Comparison of ENCODE assay signal across 9 cellular contexts in genomic region chr17:40516581-40517285, GRCh38. TPM values are rescaled to one million over a fixed set of nuclear protein-coding genes. Genes with fewer than 3 reads are reported as not detected.
DNase-seq lines count a peak whose midpoint lies in the region; ATAC-seq, FAIRE-seq and TF ChIP-seq lines count a peak whose summit lies in the region.
"Had no signal": no experiment of that assay in that cellular context is flagged by ENCODE, and none has a peak within 500 bp of the region (broad histone marks: within the 10 kb centered on the region; RNA-seq: fewer than 3 reads in every experiment).

No MANE protein-coding gene starts in this region.

- no peak for TF ChIP-seq CTCF in fibroblast of villous mesenchyme (IDR thresholded peaks at IDR 0.05; ENCODE audit: insufficient read depth, low read depth, low read length)

- H3K4me1 ChIP-seq in SJCRH30: peaks cover 15% of the 10 kb centered on the region

- DNase-seq in GM18507 (ENCODE audit: extremely low spot score, insufficient read length, low read depth) (peak; percentile 57), fibroblast of villous mesenchyme (ENCODE audit: low read depth) (peak; percentile 48), SJCRH30 (no peak), HuH-7 (ENCODE audit: low spot score) (no peak)
- DNase-seq in activated CD4-positive, alpha-beta T cell treated with anti-CD3 and anti-CD28 coated beads for 48 hours: peak; percentile 66
- no peak for DNase-seq in stimulated activated naive B cell treated with anti-CD40 and anti-IgM and Interleukin-4, amounts not matched to agents 10 μg/mL and 1 μg/mL and 100 μg/mL, for 72 hours

- ATAC-seq in stimulated activated naive B cell treated with anti-CD40 and anti-IgM and Interleukin-4, amounts not matched to agents 10 μg/mL and 1 μg/mL and 100 μg/mL, for 72 hours (replicated peaks): peak; percentile 86 to 92
- ATAC-seq in HG03280 (IDR thresholded peaks at IDR 0.05; ENCODE audit: unreplicated experiment): no peak

- H3K27ac ChIP-seq in KOPT-K1 (ENCODE audit: low read depth, low read length, poor library complexity, severe bottlenecking) (peak overlapping the region; percentile 91), SJCRH30 (no peak overlapping the region)

- peak; percentile 92 for FAIRE-seq in GM18507 (lab: Jason Lieb, UNC)

- peaks cover 0 to 12% of the 10 kb centered on the region in 2 donors for H3K27me3 Mint-ChIP-seq in stimulated activated naive B cell treated with anti-CD40 and anti-IgM and Interleukin-4, amounts not matched to agents 10 μg/mL and 1 μg/mL and 100 μg/mL, for 72 hours

- H3K9me3 Mint-ChIP-seq in stimulated activated naive B cell treated with anti-CD40 and anti-IgM and Interleukin-4, amounts not matched to agents 10 μg/mL and 1 μg/mL and 100 μg/mL, for 72 hours: no peaks in the 10 kb centered on the region

- H3K4me1 Mint-ChIP-seq in stimulated activated naive B cell treated with anti-CD40 and anti-IgM and Interleukin-4, amounts not matched to agents 10 μg/mL and 1 μg/mL and 100 μg/mL, for 72 hours: peaks cover 41 to 74% of the 10 kb centered on the region in 2 donors

- H3K36me3 ChIP-seq in KOPT-K1 (ENCODE audit: insufficient read depth, low read length): no peaks in the 10 kb centered on the region
- H3K36me3 ChIP-seq in SJCRH30: no peaks in the 10 kb centered on the region

- H3K27ac Mint-ChIP-seq in stimulated activated naive B cell treated with anti-CD40 and anti-IgM and Interleukin-4, amounts not matched to agents 10 μg/mL and 1 μg/mL and 100 μg/mL, for 72 hours: no peak overlapping the region

- H3K27me3 ChIP-seq in SJCRH30: no peaks in the 10 kb centered on the region; the same call in 1 of the 2 replicates

- H3K4me3 ChIP-seq in fibroblast of villous mesenchyme (ENCODE audit: low read depth, low read length) (no peak overlapping the region), SJCRH30 (no peak overlapping the region)

- H3K4me3 Mint-ChIP-seq in stimulated activated naive B cell treated with anti-CD40 and anti-IgM and Interleukin-4, amounts not matched to agents 10 μg/mL and 1 μg/mL and 100 μg/mL, for 72 hours: peak overlapping the region; percentile 15 to 49

- H3K9me3 ChIP-seq in KOPT-K1 (ENCODE audit: insufficient read depth, low read length, poor library complexity, severe bottlenecking) (no peaks in the 10 kb centered on the region), SJCRH30 (replicated peaks) (no peaks in the 10 kb centered on the region)

- H3K36me3 Mint-ChIP-seq in stimulated activated naive B cell treated with anti-CD40 and anti-IgM and Interleukin-4, amounts not matched to agents 10 μg/mL and 1 μg/mL and 100 μg/mL, for 72 hours: no peaks in the 10 kb centered on the region

RNA-seq across cellular contexts. Expression of gene TNS4, which starts 15.3 kb away (rescaled TPM):
- total RNA-seq in fibroblast of villous mesenchyme: not detected in 2 replicates
- total RNA-seq in SJCRH30 (2014; rRNA removed; shearing (Covaris generic)): not detected in 2 replicates
- total RNA-seq: LHCN-M2 had no signal

RNA-seq across cellular contexts. Expression of gene CCR7, which starts 48.5 kb away (rescaled TPM):
- total RNA-seq in fibroblast of villous mesenchyme: not detected in 2 replicates
- total RNA-seq in SJCRH30 (2014; rRNA removed; shearing (Covaris generic)): 0.05 TPM in 1 of 2 replicates, not detected in the other
- total RNA-seq: LHCN-M2 had no signal

Comparison
In these comparisons a context has a peak if more than half of its experiments do, and no peak if none do; other contexts are left out.
1. DNase-seq: peak in GM18507 (single experiment), activated CD4-positive, alpha-beta T cell treated with anti-CD3 and anti-CD28 coated beads for 48 hours (single experiment) and fibroblast of villous mesenchyme (single experiment); none in stimulated activated naive B cell treated with anti-CD40 and anti-IgM and Interleukin-4, amounts not matched to agents 10 μg/mL and 1 μg/mL and 100 μg/mL, for 72 hours (single experiment), SJCRH30 (0 of 2) and HuH-7 (single experiment).